ENCODE assay signal across 17 cellular contexts in genomic region chr4:184403384-184403781, GRCh38.
A peak's percentile ranks its signal among the peaks of the same experiment; 100 is the strongest.
DNase-seq lines count a peak whose midpoint lies in the region; ATAC-seq, FAIRE-seq and TF ChIP-seq lines count a peak whose summit lies in the region.
"Had no signal": no experiment of that assay in that cellular context is flagged by ENCODE, and none has a peak within 500 bp of the region (broad histone marks: within the 10 kb centered on the region; RNA-seq: fewer than 3 reads in every experiment).

No MANE protein-coding gene starts in this region.

- H3K27me3 ChIP-seq in brain microvascular endothelial cell (replicated peaks): no peaks in the 10 kb centered on the region
- no peaks in the 10 kb centered on the region for H3K27me3 ChIP-seq in neutrophil
- H3K27me3 ChIP-seq: BE2C, spleen, vagina had no signal

- no peak for TF ChIP-seq CTCF in brain microvascular endothelial cell (IDR thresholded peaks at IDR 0.05; ENCODE audit: low read depth, low read length, missing control alignments)
- TF ChIP-seq CTCF in neutrophil (IDR thresholded peaks at IDR 0.05): no peak
- no peak for TF ChIP-seq CTCF in lower leg skin (IDR thresholded peaks at IDR 0.05)

- H3K4me3 ChIP-seq in brain microvascular endothelial cell (ENCODE audit: low read depth, low read length) (no peak overlapping the region), neutrophil (ENCODE audit: low read depth in 1 of 2, low read length in 1 of 2) (no peak overlapping the region), lower leg skin (ENCODE audit: low read depth, poor library complexity, severe bottlenecking) (no peak overlapping the region)
- H3K4me3 ChIP-seq: spleen, vagina had no signal

- intact Hi-C loops in lower leg skin (cut with DNase I; ENCODE audit: low total_unique reads): no loop called here

- FAIRE-seq in GM12892 (lab: Jason Lieb, UNC): peak; percentile 69

- H3K4me1 ChIP-seq in neutrophil (ENCODE audit: control insufficient read depth in 1 of 2, insufficient read depth in 1 of 2, low read depth in 1 of 2, low read length in 1 of 2): peaks cover 38 to 45% of the 10 kb centered on the region in 2 experiments
- H3K4me1 ChIP-seq: parathyroid adenoma had no signal

- ATAC-seq in HG02852 (IDR thresholded peaks at IDR 0.05; ENCODE audit: unreplicated experiment) (peak; percentile 24), HG03135 (IDR thresholded peaks at IDR 0.05; ENCODE audit: unreplicated experiment) (no peak)

- H3K9me3 ChIP-seq in neutrophil: no peaks in the 10 kb centered on the region
- H3K9me3 ChIP-seq: BE2C, spleen, vagina had no signal

- H3K27ac ChIP-seq in brain microvascular endothelial cell (peak overlapping the region; percentile 5), neutrophil (peak overlapping the region; percentile 74)
- H3K27ac ChIP-seq: parathyroid adenoma, vagina had no signal

- WGBS in lower leg skin, 2 donors: 33 to 56% methylated on average over 1 of the region's 1 CpG

- no peak for DNase-seq in GM12892 (ENCODE audit: insufficient read length)
- peak; percentile 34 for DNase-seq in brain microvascular endothelial cell
- DNase-seq in effector CD4-positive, alpha-beta T cell: no peak
- DNase-seq in lower leg skin (ENCODE audit: low spot score in 2 of 2): no peak
- DNase-seq: activated naive CD4-positive, alpha-beta T cell treated with Interleukin-2 at 50 U/mL for 16 hours; BE2C; caudate nucleus; DND-41; Kasumi-1; NCI-H1436; NCI-H345; spleen had no signal

- H3K36me3 ChIP-seq in brain microvascular endothelial cell (replicated peaks) (peaks cover 3% of the 10 kb centered on the region), neutrophil (peaks cover 91% of the 10 kb centered on the region)

- TF ChIP-seq POLR2A in GM12892 (IDR thresholded peaks at IDR 0.05; ENCODE audit: low read depth, low read length): no peak
- no peak for TF ChIP-seq POLR2A in lower leg skin (IDR thresholded peaks at IDR 0.05)

- in situ Hi-C loops in brain microvascular endothelial cell (cut with HindIII; ENCODE audit: low pct_ligation_motif_present, low sequenced_read_pairs): no loop called here
